In genomic region chr19:46603752-46604241, GRCh38 we compare ENCODE assay signal across 9 cellular contexts. TPM values are rescaled to one million over a fixed set of nuclear protein-coding genes. Genes with fewer than 3 reads are reported as not detected.
DNase-seq lines count a peak whose midpoint lies in the region; ATAC-seq and TF ChIP-seq lines count a peak whose summit lies in the region.
"Had no signal": no experiment of that assay in that cellular context is flagged by ENCODE, and none has a peak within 500 bp of the region (broad histone marks: within the 10 kb centered on the region; RNA-seq: fewer than 3 reads in every experiment).

No MANE protein-coding gene starts in this region.

- no peak overlapping the region for H4K5ac ChIP-seq in IMR-90 (ENCODE audit: low read depth, low read length)

- H4K20me1 ChIP-seq in IMR-90 (ENCODE audit: insufficient read depth, low read length): peaks cover 62% of the 10 kb centered on the region

- H2BK5ac ChIP-seq in IMR-90 (ENCODE audit: low read depth, low read length, poor library complexity, severe bottlenecking): no peak overlapping the region

- dilution Hi-C loops in IMR-90 (cut with HindIII; ENCODE audit: low sequenced_read_pairs, unreplicated experiment): no loop called here

- peaks cover 16% of the 10 kb centered on the region for H3K9me1 ChIP-seq in IMR-90 (ENCODE audit: insufficient read depth, low read length)

- H3K36me3 Mint-ChIP-seq in nephron progenitor cell (ENCODE audit: low read depth): peaks cover 19% of the 10 kb centered on the region

- H3K27me3 ChIP-seq in IMR-90 (ENCODE audit: control insufficient read depth, insufficient read depth, low read length): no peaks in the 10 kb centered on the region
- H3K27me3 ChIP-seq in colonic mucosa: no peaks in the 10 kb centered on the region

- peak overlapping the region; percentile 93 for H3K4me3 Mint-ChIP-seq in nephron progenitor cell

- H3K9me3 ChIP-seq in IMR-90 (ENCODE audit: control insufficient read depth, insufficient read depth, low read length): peaks cover 4% of the 10 kb centered on the region; the same call in 1 of the 2 replicates
- H3K9me3 ChIP-seq in colonic mucosa: no peaks in the 10 kb centered on the region

- no peak overlapping the region for H4K91ac ChIP-seq in IMR-90 (ENCODE audit: insufficient read depth, low read depth, low read length)

- intact Hi-C loops in IMR-90 (cut with micrococcal nuclease) (no loop called here), colonic mucosa (cut with DNase I) (no loop called here)

- no peak overlapping the region for H4K8ac ChIP-seq in IMR-90 (ENCODE audit: low read depth in 2 of 2, low read length in 2 of 2)

- WGBS in IMR-90 (ENCODE audit: extremely low coverage in 2 of 2, insufficient read length in 1 of 2), 2 experiments: 58% methylated on average over 2 of the region's 9 CpGs; no CpG with 5 or more reads in 1 of the 2 experiments

- H3K79me1 ChIP-seq in IMR-90 (ENCODE audit: low read depth in 1 of 2, low read length in 2 of 2): peaks cover 3 to 71% of the 10 kb centered on the region in 2 experiments; a peak in 3 of 4 replicates

- peak overlapping the region; percentile 89 for H3K4me3 ChIP-seq in AG04449 (ENCODE audit: low read depth, low read length)
- no peak overlapping the region for H3K4me3 ChIP-seq in IMR-90 (ENCODE audit: insufficient read depth, low read depth, low read length)
- no peak overlapping the region for H3K4me3 ChIP-seq in colonic mucosa

- TF ChIP-seq RAD21 in IMR-90 (IDR thresholded peaks at IDR 0.05; ENCODE audit: low read length): no peak

- H3K9ac ChIP-seq in IMR-90 (ENCODE audit: low read depth, low read length) (no peak overlapping the region), colonic mucosa (ENCODE audit: low read depth in 2 of 2, low read length in 2 of 2) (peak overlapping the region in 1 of 2 donors; percentile 100)

- no peak overlapping the region for H3K27ac ChIP-seq in IMR-90 (ENCODE audit: insufficient read depth, low read length)
- H3K27ac ChIP-seq in colonic mucosa: peak overlapping the region; percentile 97

- TF ChIP-seq CTCF in AG04449 (IDR thresholded peaks at IDR 0.05; ENCODE audit: insufficient read depth, low read length, missing control alignments) (no peak), IMR-90 (conservative IDR thresholded peaks at IDR 0.05; ENCODE audit: low read depth, low read length) (no peak), colonic mucosa (IDR thresholded peaks at IDR 0.05) (no peak), nephron progenitor cell (IDR thresholded peaks at IDR 0.05) (no peak), GM10266 (IDR thresholded peaks at IDR 0.05; ENCODE audit: control insufficient read depth, insufficient read depth, low read depth, missing control alignments) (no peak)

- peaks cover 15% of the 10 kb centered on the region for H3K4me1 ChIP-seq in IMR-90 (ENCODE audit: control insufficient read depth, insufficient read depth, low read length)
- H3K4me1 ChIP-seq in colonic mucosa: peaks cover 12% of the 10 kb centered on the region

- no peak overlapping the region for H2BK15ac ChIP-seq in IMR-90 (ENCODE audit: low read depth, low read length)

- H3K36me3 ChIP-seq in IMR-90 (ENCODE audit: control insufficient read depth, insufficient read depth, low read length) (peaks cover 34% of the 10 kb centered on the region), colonic mucosa (peaks cover 30% of the 10 kb centered on the region)

- POLR2A ChIA-PET in AG04449 (lab: Yijun Ruan, JAX): no interaction called here
- POLR2A ChIA-PET in IMR-90 (lab: Charles Lee; ENCODE audit: unreplicated experiment): no interaction called here

- peak overlapping the region; percentile 37 for H2AK9ac ChIP-seq in IMR-90 (replicated peaks; ENCODE audit: low read depth, low read length, poor library complexity)

- no peak for DNase-seq in AG04449 (ENCODE audit: low read depth, low spot score)
- DNase-seq in IMR-90: no peak
- no peak for DNase-seq in colonic mucosa
- no peak for DNase-seq in nephron progenitor cell
- no peak for DNase-seq in RPMI8226
- no peak for DNase-seq in GM10266 (ENCODE audit: extremely low spot score)
- DNase-seq: NCI-H526 treated with DMSO at 0.1 percent for 48 hours had no signal

- H3K14ac ChIP-seq in IMR-90 (replicated peaks; ENCODE audit: low read depth, low read length): no peak overlapping the region

- no peak overlapping the region for H3K4ac ChIP-seq in IMR-90 (ENCODE audit: low read depth, low read length)

- CTCF ChIA-PET in AG04449 (lab: Yijun Ruan, JAX) (interaction anchor here (1.2 to 19.1 kb wide), 5 partner anchors 9 to 66 kb away, joined by 3 to 685 read pairs (median 29); partner anchors contain the start of gene DACT3), IMR-90 (lab: Yijun Ruan, JAX) (no interaction called here)

- no peaks in the 10 kb centered on the region for H3K27me3 Mint-ChIP-seq in nephron progenitor cell (ENCODE audit: low read depth, poor library complexity)

- no peak overlapping the region for H2BK20ac ChIP-seq in IMR-90 (ENCODE audit: low read depth, low read length)

- H3K18ac ChIP-seq in IMR-90 (ENCODE audit: low read depth, low read length): no peak overlapping the region

- H3K4me1 Mint-ChIP-seq in nephron progenitor cell: peaks cover 46% of the 10 kb centered on the region

- H2AFZ ChIP-seq in IMR-90 (replicated peaks; ENCODE audit: low read length, poor library complexity): no peak overlapping the region

- H3K23ac ChIP-seq in IMR-90 (ENCODE audit: low read depth, low read length): peak overlapping the region; percentile 19

- TF ChIP-seq POLR2A in IMR-90 (IDR thresholded peaks at IDR 0.05; ENCODE audit: low read depth, low read length): no peak

- no peak for ATAC-seq in IMR-90 (ENCODE audit: low read depth)
- no peak for ATAC-seq in HG03196 (IDR thresholded peaks at IDR 0.05; ENCODE audit: unreplicated experiment)
- ATAC-seq in GM19023 (IDR thresholded peaks at IDR 0.05; ENCODE audit: unreplicated experiment): no peak

- H3K4me2 ChIP-seq in IMR-90 (ENCODE audit: low read depth, low read length): peak overlapping the region; percentile 14; the same call in 1 of the 2 replicates

- H3K27ac Mint-ChIP-seq in nephron progenitor cell: no peak overlapping the region

- BruUV-seq in IMR-90 (replicated peaks; lab: Mats Ljungman, UMichigan): no TSS peak

- H2AK5ac ChIP-seq in IMR-90 (ENCODE audit: low read depth, low read length): peak overlapping the region; percentile 42; the same call in 1 of the 2 replicates

- no peak overlapping the region for H2BK120ac ChIP-seq in IMR-90 (ENCODE audit: low read depth, low read length)

- in situ Hi-C loops in IMR-90 (cut with MboI; ENCODE audit: low sequenced_read_pairs): no loop called here

- H3K56ac ChIP-seq in IMR-90 (ENCODE audit: extremely low read depth, insufficient read depth, low read length): no peak overlapping the region

- H3K9me3 Mint-ChIP-seq in nephron progenitor cell: peaks cover 20% of the 10 kb centered on the region

TF ChIP-seq in IMR-90, 13 proteins besides CTCF, POLR2A, EP300 and RAD21 (continues in another document):
- TF ChIP-seq RFX5 (IDR thresholded peaks at IDR 0.05; ENCODE audit: low read depth, low read length): no peak
- no peak for TF ChIP-seq MAFK (IDR thresholded peaks at IDR 0.05; ENCODE audit: low read depth, low read length)
- TF ChIP-seq SMC3 (IDR thresholded peaks at IDR 0.05; ENCODE audit: low read depth, low read length): no peak
- no peak for TF ChIP-seq CHD1 (IDR thresholded peaks at IDR 0.05; ENCODE audit: low read depth, low read length)
- no peak for TF ChIP-seq CEBPB (IDR thresholded peaks at IDR 0.05; ENCODE audit: low read depth, low read length)
- no peak for TF ChIP-seq USF2 (IDR thresholded peaks at IDR 0.05; ENCODE audit: low read depth, low read length)
- TF ChIP-seq MAZ (IDR thresholded peaks at IDR 0.05; ENCODE audit: borderline replicate concordance, low read depth, low read length): no peak
- TF ChIP-seq FOS (IDR thresholded peaks at IDR 0.05; ENCODE audit: low read depth, low read length): no peak
- no peak for TF ChIP-seq ELK1 (IDR thresholded peaks at IDR 0.05; ENCODE audit: borderline replicate concordance, low read depth, low read length)
- no peak for TF ChIP-seq RCOR1 (IDR thresholded peaks at IDR 0.05; ENCODE audit: insufficient replicate concordance, low read length)

RNA-seq across cellular contexts. Expression of gene CALM3, which starts 2.7 kb away (rescaled TPM):
- total RNA-seq in IMR-90 (2012; rRNA removed) (91.6 and 197 TPM in 2 replicates), colonic mucosa (100 to 1,000 TPM; 309 to 444 TPM)
- 467 and 501 TPM in 2 replicates for polyA plus RNA-seq in IMR-90 (2012; rRNA removed)
- polyA plus RNA-seq in IMR-90 (2012; cell fraction: cytosol; rRNA removed): 414 and 485 TPM in 2 replicates
- polyA plus RNA-seq in IMR-90 (2012; cell fraction: nucleus; rRNA removed; ENCODE audit: low replicate concordance): 233 and 354 TPM in 2 replicates

RNA-seq across cellular contexts. Expression of gene PTGIR, which starts 21.1 kb away (rescaled TPM):
- 0.54 and 0.56 TPM in 2 replicates for total RNA-seq in IMR-90 (2012; rRNA removed)
- 4.9 and 5.3 TPM in 2 replicates for polyA plus RNA-seq in IMR-90 (2012; rRNA removed)
- polyA plus RNA-seq in IMR-90 (2012; cell fraction: cytosol; rRNA removed): 2.8 and 7.8 TPM in 2 replicates
- polyA plus RNA-seq in IMR-90 (2012; cell fraction: nucleus; rRNA removed; ENCODE audit: low replicate concordance): 18.1 and 39.4 TPM in 2 replicates
- under 1 TPM; 0.82 TPM for total RNA-seq in colonic mucosa

RNA-seq across cellular contexts. Expression of gene GNG8, which starts 32.2 kb away (rescaled TPM):
- not detected in 2 replicates for total RNA-seq in IMR-90 (2012; rRNA removed)
- not detected in 2 replicates for polyA plus RNA-seq in IMR-90 (2012; rRNA removed)
- polyA plus RNA-seq in IMR-90 (2012; cell fraction: cytosol; rRNA removed): not detected in 2 replicates
- not detected in 2 replicates for polyA plus RNA-seq in IMR-90 (2012; cell fraction: nucleus; rRNA removed; ENCODE audit: low replicate concordance)
- total RNA-seq in colonic mucosa: not detected

RNA-seq across cellular contexts. Expression of gene DACT3, which starts 57.2 kb away (rescaled TPM):
- total RNA-seq in IMR-90 (2012; rRNA removed) (1.6 and 1.9 TPM in 2 replicates), colonic mucosa (1 to 10 TPM; 1.6 to 5.3 TPM)
- 4.9 and 5.7 TPM in 2 replicates for polyA plus RNA-seq in IMR-90 (2012; rRNA removed)
- 3.0 and 6.6 TPM in 2 replicates for polyA plus RNA-seq in IMR-90 (2012; cell fraction: cytosol; rRNA removed)
- polyA plus RNA-seq in IMR-90 (2012; cell fraction: nucleus; rRNA removed; ENCODE audit: low replicate concordance): 6.5 and 7.5 TPM in 2 replicates
